ENCODE assay signal across 22 cellular contexts in the genomic region with DNA sequence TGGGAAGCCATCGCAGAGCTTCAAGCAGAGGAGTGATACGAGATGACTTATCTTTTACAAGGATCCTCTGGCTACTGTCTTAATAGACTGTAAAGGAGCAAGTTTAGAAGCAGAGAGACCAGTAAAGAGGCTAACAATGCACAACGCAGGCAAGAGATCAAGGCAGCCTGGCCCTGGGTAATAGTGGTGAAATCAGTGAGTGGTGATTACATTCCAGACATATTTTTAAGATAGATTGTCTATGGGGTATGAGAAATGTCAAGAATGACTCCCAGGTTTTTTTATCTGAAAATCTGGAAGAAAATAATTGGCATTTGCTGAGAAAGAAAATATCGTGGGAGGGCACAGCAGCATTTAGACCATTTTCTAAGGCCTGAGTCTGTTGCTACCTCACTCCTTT.
DNase-seq lines count a peak whose midpoint lies in the region; ATAC-seq and TF ChIP-seq lines count a peak whose summit lies in the region.
"Had no signal": no experiment of that assay in that cellular context is flagged by ENCODE, and none has a peak within 500 bp of the region (broad histone marks: within the 10 kb centered on the region; RNA-seq: fewer than 3 reads in every experiment).

No MANE protein-coding gene starts in this region.

- no peaks in the 10 kb centered on the region for H3K9me2 ChIP-seq in hepatocyte (replicated peaks; ENCODE audit: insufficient read depth)

- H4K20me1 ChIP-seq in hepatocyte (ENCODE audit: insufficient read depth, poor library complexity, severe bottlenecking): no peaks in the 10 kb centered on the region

- H3K4me3 ChIP-seq in hepatocyte (no peak overlapping the region), retinal pigment epithelial cell (ENCODE audit: low read length) (no peak overlapping the region)
- H3K4me3 ChIP-seq: tibial artery had no signal

- DNase-seq in M059J (ENCODE audit: low read depth) (peak; percentile 10), WTC11 (ENCODE audit: low spot score) (no peak), hepatocyte (ENCODE audit: low spot score) (no peak), retinal pigment epithelial cell (ENCODE audit: low read depth) (peak; percentile 44)
- DNase-seq in activated CD4-positive, alpha-beta T cell treated with anti-CD3 and anti-CD28 coated beads, Interleukin-2, amount 10 ng/mL, durations not matched to agents 24 days and 14 days: no peak
- no peak for DNase-seq in stimulated activated effector memory CD8-positive, alpha-beta T cell treated with anti-CD3 and anti-CD28 coated beads, Interleukin-12 subunit alpha, Interleukin-12 subunit beta, amount 100 ng/mL, for 72 hours (ENCODE audit: low spot score in 2 of 2)
- DNase-seq: foreskin melanocyte; hippocampal formation; immature natural killer cell; MM.1S; NCI-H1436 treated with DMSO at 0.1 percent for 48 hours; NCI-H524; stimulated activated naive CD8-positive, alpha-beta T cell treated with anti-CD3 and anti-CD28 coated beads, Interleukin-15, amount 100 ng/mL, for 72 hours; tibial artery; WERI-Rb-1 had no signal

- peaks cover 26% of the 10 kb centered on the region for H3K9me3 Mint-ChIP-seq in WTC11
- H3K9me3 Mint-ChIP-seq in activated CD4-positive, alpha-beta T cell treated with anti-CD3 and anti-CD28 coated beads, Interleukin-2, amount 10 ng/mL, durations not matched to agents 24 days and 14 days: no peaks in the 10 kb centered on the region
- peaks cover 7% of the 10 kb centered on the region for H3K9me3 Mint-ChIP-seq in stimulated activated effector memory CD8-positive, alpha-beta T cell treated with anti-CD3 and anti-CD28 coated beads, Interleukin-12 subunit alpha, Interleukin-12 subunit beta, amount 100 ng/mL, for 72 hours
- H3K9me3 Mint-ChIP-seq: activated T-helper 1 cell treated with anti-CD3 and anti-CD28 coated beads, Interleukin-12 subunit alpha, Interleukin-12 subunit beta, Interleukin-2, Interleukin-4 antibody, amounts not matched to agents 30 ng/mL and 10 ng/mL and 1 ng/mL, durations not matched to agents 14 hours and 24 hours and 36 hours had no signal

- no peaks in the 10 kb centered on the region for H3K36me3 ChIP-seq in hepatocyte (replicated peaks; ENCODE audit: insufficient read depth, low read depth)
- H3K36me3 ChIP-seq: tibial artery, WERI-Rb-1 had no signal

- no peaks in the 10 kb centered on the region for H3K27me3 ChIP-seq in hepatocyte
- H3K27me3 ChIP-seq: tibial artery had no signal

- WGBS in hepatocyte (ENCODE audit: low lambda C conversion rate, missing lambda C conversion rate): 15% methylated on average over 4 of the region's 4 CpGs

- intact Hi-C loops in activated CD4-positive, alpha-beta T cell treated with anti-CD3 and anti-CD28 coated beads, Interleukin-2, amount 10 ng/mL, durations not matched to agents 24 days and 14 days (cut with micrococcal nuclease): no loop called here

- no peak for TF ChIP-seq CTCF in WTC11 (IDR thresholded peaks at IDR 0.05)
- TF ChIP-seq CTCF in hepatocyte (IDR thresholded peaks at IDR 0.05; ENCODE audit: poor library complexity): no peak
- no peak for TF ChIP-seq CTCF in retinal pigment epithelial cell (conservative IDR thresholded peaks at IDR 0.05; ENCODE audit: low read depth, low read length)

- POLR2A ChIA-PET in WTC11 (lab: Charles Lee): no interaction called here

- CTCF ChIA-PET in WTC11 (lab: Charles Lee): no interaction called here

- H3K27me3 Mint-ChIP-seq in WTC11 (ENCODE audit: low read depth): peaks cover 3% of the 10 kb centered on the region; the same call in 1 of the 2 replicates
- no peaks in the 10 kb centered on the region for H3K27me3 Mint-ChIP-seq in activated CD4-positive, alpha-beta T cell treated with anti-CD3 and anti-CD28 coated beads, Interleukin-2, amount 10 ng/mL, durations not matched to agents 24 days and 14 days
- H3K27me3 Mint-ChIP-seq: stimulated activated naive CD8-positive, alpha-beta T cell treated with anti-CD3 and anti-CD28 coated beads, Interleukin-15, amount 100 ng/mL, for 72 hours had no signal

- H2AFZ ChIP-seq in hepatocyte: no peak overlapping the region

- no peak overlapping the region for H3K27ac Mint-ChIP-seq in WTC11
- H3K27ac Mint-ChIP-seq in activated CD4-positive, alpha-beta T cell treated with anti-CD3 and anti-CD28 coated beads, Interleukin-2, amount 10 ng/mL, durations not matched to agents 24 days and 14 days: no peak overlapping the region
- H3K27ac Mint-ChIP-seq in stimulated activated effector memory CD8-positive, alpha-beta T cell treated with anti-CD3 and anti-CD28 coated beads, Interleukin-12 subunit alpha, Interleukin-12 subunit beta, amount 100 ng/mL, for 72 hours: no peak overlapping the region
- H3K27ac Mint-ChIP-seq: activated naive CD4-positive, alpha-beta T cell treated with anti-CD3 and anti-CD28 coated beads, Interleukin-2, amount 50 U/mL, for 72 hours; activated T-helper 1 cell treated with anti-CD3 and anti-CD28 coated beads, Interleukin-12 subunit alpha, Interleukin-12 subunit beta, Interleukin-2, Interleukin-4 antibody, amounts not matched to agents 30 ng/mL and 10 ng/mL and 1 ng/mL, durations not matched to agents 14 hours and 24 hours and 36 hours; CD14-positive monocyte; immature natural killer cell; stimulated activated naive CD8-positive, alpha-beta T cell treated with anti-CD3 and anti-CD28 coated beads, Interleukin-15, amount 100 ng/mL, for 72 hours; T-helper 2 cell treated with Interferon-gamma antibody and Interleukin-4, amounts not matched to agents 5 μg/mL and 100 μg/mL, for 36 hours had no signal

- peaks cover 30% of the 10 kb centered on the region for H3K4me1 ChIP-seq in hepatocyte (ENCODE audit: insufficient read depth)
- H3K4me1 ChIP-seq: tibial artery had no signal

- H3K36me3 Mint-ChIP-seq in WTC11: no peaks in the 10 kb centered on the region
- H3K36me3 Mint-ChIP-seq in activated CD4-positive, alpha-beta T cell treated with anti-CD3 and anti-CD28 coated beads, Interleukin-2, amount 10 ng/mL, durations not matched to agents 24 days and 14 days (ENCODE audit: low read depth): no peaks in the 10 kb centered on the region
- H3K36me3 Mint-ChIP-seq in stimulated activated effector memory CD8-positive, alpha-beta T cell treated with anti-CD3 and anti-CD28 coated beads, Interleukin-12 subunit alpha, Interleukin-12 subunit beta, amount 100 ng/mL, for 72 hours: no peaks in the 10 kb centered on the region
- H3K36me3 Mint-ChIP-seq: activated naive CD4-positive, alpha-beta T cell treated with anti-CD3 and anti-CD28 coated beads, Interleukin-2, amount 50 U/mL, for 72 hours; CD14-positive monocyte; immature natural killer cell had no signal

- H3K79me2 ChIP-seq in hepatocyte: no peaks in the 10 kb centered on the region

- H3K4me2 ChIP-seq in hepatocyte: peak overlapping the region; percentile 55

- H3K4me3 Mint-ChIP-seq in WTC11: no peak overlapping the region
- no peak overlapping the region for H3K4me3 Mint-ChIP-seq in activated CD4-positive, alpha-beta T cell treated with anti-CD3 and anti-CD28 coated beads, Interleukin-2, amount 10 ng/mL, durations not matched to agents 24 days and 14 days
- no peak overlapping the region for H3K4me3 Mint-ChIP-seq in stimulated activated effector memory CD8-positive, alpha-beta T cell treated with anti-CD3 and anti-CD28 coated beads, Interleukin-12 subunit alpha, Interleukin-12 subunit beta, amount 100 ng/mL, for 72 hours
- H3K4me3 Mint-ChIP-seq: activated T-helper 1 cell treated with anti-CD3 and anti-CD28 coated beads, Interleukin-12 subunit alpha, Interleukin-12 subunit beta, Interleukin-2, Interleukin-4 antibody, amounts not matched to agents 30 ng/mL and 10 ng/mL and 1 ng/mL, durations not matched to agents 14 hours and 24 hours and 36 hours; CD14-positive monocyte; immature natural killer cell; stimulated activated naive CD8-positive, alpha-beta T cell treated with anti-CD3 and anti-CD28 coated beads, Interleukin-15, amount 100 ng/mL, for 72 hours; T-helper 2 cell treated with Interferon-gamma antibody and Interleukin-4, amounts not matched to agents 5 μg/mL and 100 μg/mL, for 36 hours had no signal

- peak overlapping the region; percentile 74 for H3K27ac ChIP-seq in hepatocyte
- H3K27ac ChIP-seq: tibial artery, WERI-Rb-1 had no signal

- H3K9me3 ChIP-seq in hepatocyte (ENCODE audit: low read depth): no peaks in the 10 kb centered on the region

- peaks cover 13% of the 10 kb centered on the region for H3K4me1 Mint-ChIP-seq in WTC11
- no peaks in the 10 kb centered on the region for H3K4me1 Mint-ChIP-seq in activated CD4-positive, alpha-beta T cell treated with anti-CD3 and anti-CD28 coated beads, Interleukin-2, amount 10 ng/mL, durations not matched to agents 24 days and 14 days
- H3K4me1 Mint-ChIP-seq in stimulated activated effector memory CD8-positive, alpha-beta T cell treated with anti-CD3 and anti-CD28 coated beads, Interleukin-12 subunit alpha, Interleukin-12 subunit beta, amount 100 ng/mL, for 72 hours: no peaks in the 10 kb centered on the region
- H3K4me1 Mint-ChIP-seq: CD14-positive monocyte; immature natural killer cell; stimulated activated naive CD8-positive, alpha-beta T cell treated with anti-CD3 and anti-CD28 coated beads, Interleukin-15, amount 100 ng/mL, for 72 hours had no signal

- ATAC-seq in WTC11 (peak; percentile 36; the same call in 1 of the 2 replicates), HG02938 (IDR thresholded peaks at IDR 0.05; ENCODE audit: unreplicated experiment) (no peak), HG02588 (IDR thresholded peaks at IDR 0.05; ENCODE audit: unreplicated experiment) (no peak)
- no peak for ATAC-seq in stimulated activated effector memory CD8-positive, alpha-beta T cell treated with anti-CD3 and anti-CD28 coated beads, Interleukin-12 subunit alpha, Interleukin-12 subunit beta, amount 100 ng/mL, for 72 hours
- ATAC-seq: activated naive CD4-positive, alpha-beta T cell treated with anti-CD3 and anti-CD28 coated beads, Interleukin-2, amount 50 U/mL, for 72 hours; sciatic nerve; stimulated activated naive CD8-positive, alpha-beta T cell treated with anti-CD3 and anti-CD28 coated beads, Interleukin-15, amount 100 ng/mL, for 72 hours had no signal

TF ChIP-seq in WTC11, 78 proteins besides CTCF, POLR2A, EP300 and RAD21 (continues in another document):
- no peak for TF ChIP-seq NFATC4 (CRISPR knock-in tag; IDR thresholded peaks at IDR 0.05)
- no peak for TF ChIP-seq ZNF219 (CRISPR knock-in tag; IDR thresholded peaks at IDR 0.05; ENCODE audit: borderline replicate concordance)
- TF ChIP-seq, protein P1, sequence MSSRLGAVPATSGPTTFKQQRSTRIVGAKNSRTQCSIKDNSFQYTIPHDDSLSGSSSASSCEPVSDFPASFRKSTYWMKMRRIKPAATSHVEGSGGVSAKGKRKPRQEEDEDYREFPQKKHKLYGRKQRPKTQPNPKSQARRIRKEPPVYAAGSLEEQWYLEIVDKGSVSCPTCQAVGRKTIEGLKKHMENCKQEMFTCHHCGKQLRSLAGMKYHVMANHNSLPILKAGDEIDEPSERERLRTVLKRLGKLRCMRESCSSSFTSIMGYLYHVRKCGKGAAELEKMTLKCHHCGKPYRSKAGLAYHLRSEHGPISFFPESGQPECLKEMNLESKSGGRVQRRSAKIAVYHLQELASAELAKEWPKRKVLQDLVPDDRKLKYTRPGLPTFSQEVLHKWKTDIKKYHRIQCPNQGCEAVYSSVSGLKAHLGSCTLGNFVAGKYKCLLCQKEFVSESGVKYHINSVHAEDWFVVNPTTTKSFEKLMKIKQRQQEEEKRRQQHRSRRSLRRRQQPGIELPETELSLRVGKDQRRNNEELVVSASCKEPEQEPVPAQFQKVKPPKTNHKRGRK (CRISPR knock-in tag; IDR thresholded peaks at IDR 0.05; ENCODE audit: borderline replicate concordance): no peak

Comparison
In these comparisons a context has a peak if more than half of its experiments do, and no peak if none do; other contexts are left out.
1. DNase-seq: peak in M059J (single experiment) and retinal pigment epithelial cell (single experiment); none in WTC11 (single experiment), hepatocyte (single experiment), activated CD4-positive, alpha-beta T cell treated with anti-CD3 and anti-CD28 coated beads, Interleukin-2, amount 10 ng/mL, durations not matched to agents 24 days and 14 days (single experiment) and stimulated activated effector memory CD8-positive, alpha-beta T cell treated with anti-CD3 and anti-CD28 coated beads, Interleukin-12 subunit alpha, Interleukin-12 subunit beta, amount 100 ng/mL, for 72 hours (0 of 2).